In the genomic region with DNA sequence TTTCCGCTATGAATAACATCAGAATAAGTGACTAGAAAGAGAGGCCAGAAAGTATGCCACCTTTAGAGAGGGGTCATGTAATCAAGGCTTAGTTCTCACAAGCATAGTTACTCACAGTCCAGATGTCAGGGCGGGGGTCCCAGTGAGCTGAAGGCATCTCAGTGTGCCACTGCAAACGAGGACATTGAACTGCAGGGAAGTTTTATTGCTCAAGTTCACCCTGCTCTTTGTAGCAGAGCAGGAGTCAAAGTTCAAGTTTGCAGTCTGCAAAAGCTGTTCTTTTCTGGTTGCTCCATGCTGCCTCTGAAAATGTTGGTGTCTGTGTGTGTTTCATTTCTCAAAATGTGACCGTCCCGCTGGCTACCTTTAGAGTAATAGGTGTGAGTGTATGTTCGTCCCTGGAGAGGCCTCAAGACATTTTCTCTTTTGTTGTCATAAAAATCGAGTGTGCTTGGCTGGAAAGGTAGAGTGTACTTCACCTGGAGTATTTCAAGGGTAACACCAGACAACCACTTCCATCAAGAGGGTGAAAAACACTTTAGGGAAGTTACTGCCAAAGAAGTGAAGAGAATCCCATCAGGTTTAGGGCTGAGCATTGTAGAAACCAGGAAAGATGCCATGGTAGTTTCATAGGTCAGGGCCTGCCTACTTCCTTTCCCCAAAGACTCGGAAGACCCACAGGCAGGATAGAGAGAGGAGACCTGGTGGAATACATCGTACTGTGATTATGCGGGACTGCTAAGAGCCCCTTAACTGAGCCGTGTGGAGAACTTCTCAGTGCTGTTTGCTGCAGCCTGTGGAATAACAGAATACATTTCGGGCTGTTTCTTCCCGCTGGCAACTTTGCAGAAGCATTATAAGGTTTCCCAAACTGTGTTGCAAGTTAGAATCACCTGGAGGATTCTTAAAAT, we compare ENCODE assay signal across 1 cellular context.
TF ChIP-seq lines count a peak whose summit lies in the region.

No MANE protein-coding gene starts in this region.

TF ChIP-seq in liver, 16 proteins besides CTCF, POLR2A, EP300 and RAD21:
- TF ChIP-seq RXRA (IDR thresholded peaks at IDR 0.05) (peak; percentile 95 to 98), FOXA2 (IDR thresholded peaks at IDR 0.05) (no peak), GABPA (IDR thresholded peaks at IDR 0.05 in 1 of 2, conservative IDR thresholded peaks at IDR 0.05 in 1 of 2) (no peak), FOXA1 (IDR thresholded peaks at IDR 0.05) (no peak), JUND (IDR thresholded peaks at IDR 0.05) (peak in 1 of 2 donors; percentile 67), YY1 (IDR thresholded peaks at IDR 0.05) (peak; percentile 69), EGR1 (IDR thresholded peaks at IDR 0.05; ENCODE audit: low read depth in 2 of 2) (no peak), HNF4A (conservative IDR thresholded peaks at IDR 0.05) (peak; percentile 98), TAF1 (conservative IDR thresholded peaks at IDR 0.05) (no peak), SP1 (IDR thresholded peaks at IDR 0.05) (peak; percentile 90), NR2F2 (IDR thresholded peaks at IDR 0.05) (peak; percentile 84), HNF4G (IDR thresholded peaks at IDR 0.05) (peak; percentile 94)
- TF ChIP-seq, protein P1, sequence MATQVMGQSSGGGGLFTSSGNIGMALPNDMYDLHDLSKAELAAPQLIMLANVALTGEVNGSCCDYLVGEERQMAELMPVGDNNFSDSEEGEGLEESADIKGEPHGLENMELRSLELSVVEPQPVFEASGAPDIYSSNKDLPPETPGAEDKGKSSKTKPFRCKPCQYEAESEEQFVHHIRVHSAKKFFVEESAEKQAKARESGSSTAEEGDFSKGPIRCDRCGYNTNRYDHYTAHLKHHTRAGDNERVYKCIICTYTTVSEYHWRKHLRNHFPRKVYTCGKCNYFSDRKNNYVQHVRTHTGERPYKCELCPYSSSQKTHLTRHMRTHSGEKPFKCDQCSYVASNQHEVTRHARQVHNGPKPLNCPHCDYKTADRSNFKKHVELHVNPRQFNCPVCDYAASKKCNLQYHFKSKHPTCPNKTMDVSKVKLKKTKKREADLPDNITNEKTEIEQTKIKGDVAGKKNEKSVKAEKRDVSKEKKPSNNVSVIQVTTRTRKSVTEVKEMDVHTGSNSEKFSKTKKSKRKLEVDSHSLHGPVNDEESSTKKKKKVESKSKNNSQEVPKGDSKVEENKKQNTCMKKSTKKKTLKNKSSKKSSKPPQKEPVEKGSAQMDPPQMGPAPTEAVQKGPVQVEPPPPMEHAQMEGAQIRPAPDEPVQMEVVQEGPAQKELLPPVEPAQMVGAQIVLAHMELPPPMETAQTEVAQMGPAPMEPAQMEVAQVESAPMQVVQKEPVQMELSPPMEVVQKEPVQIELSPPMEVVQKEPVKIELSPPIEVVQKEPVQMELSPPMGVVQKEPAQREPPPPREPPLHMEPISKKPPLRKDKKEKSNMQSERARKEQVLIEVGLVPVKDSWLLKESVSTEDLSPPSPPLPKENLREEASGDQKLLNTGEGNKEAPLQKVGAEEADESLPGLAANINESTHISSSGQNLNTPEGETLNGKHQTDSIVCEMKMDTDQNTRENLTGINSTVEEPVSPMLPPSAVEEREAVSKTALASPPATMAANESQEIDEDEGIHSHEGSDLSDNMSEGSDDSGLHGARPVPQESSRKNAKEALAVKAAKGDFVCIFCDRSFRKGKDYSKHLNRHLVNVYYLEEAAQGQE (IDR thresholded peaks at IDR 0.05) = peak; percentile 53
- TF ChIP-seq, protein P2, sequence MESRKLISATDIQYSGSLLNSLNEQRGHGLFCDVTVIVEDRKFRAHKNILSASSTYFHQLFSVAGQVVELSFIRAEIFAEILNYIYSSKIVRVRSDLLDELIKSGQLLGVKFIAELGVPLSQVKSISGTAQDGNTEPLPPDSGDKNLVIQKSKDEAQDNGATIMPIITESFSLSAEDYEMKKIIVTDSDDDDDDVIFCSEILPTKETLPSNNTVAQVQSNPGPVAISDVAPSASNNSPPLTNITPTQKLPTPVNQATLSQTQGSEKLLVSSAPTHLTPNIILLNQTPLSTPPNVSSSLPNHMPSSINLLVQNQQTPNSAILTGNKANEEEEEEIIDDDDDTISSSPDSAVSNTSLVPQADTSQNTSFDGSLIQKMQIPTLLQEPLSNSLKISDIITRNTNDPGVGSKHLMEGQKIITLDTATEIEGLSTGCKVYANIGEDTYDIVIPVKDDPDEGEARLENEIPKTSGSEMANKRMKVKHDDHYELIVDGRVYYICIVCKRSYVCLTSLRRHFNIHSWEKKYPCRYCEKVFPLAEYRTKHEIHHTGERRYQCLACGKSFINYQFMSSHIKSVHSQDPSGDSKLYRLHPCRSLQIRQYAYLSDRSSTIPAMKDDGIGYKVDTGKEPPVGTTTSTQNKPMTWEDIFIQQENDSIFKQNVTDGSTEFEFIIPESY (IDR thresholded peaks at IDR 0.05) = peak; percentile 41
- TF ChIP-seq, protein P3, sequence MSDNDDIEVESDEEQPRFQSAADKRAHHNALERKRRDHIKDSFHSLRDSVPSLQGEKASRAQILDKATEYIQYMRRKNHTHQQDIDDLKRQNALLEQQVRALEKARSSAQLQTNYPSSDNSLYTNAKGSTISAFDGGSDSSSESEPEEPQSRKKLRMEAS (IDR thresholded peaks at IDR 0.05) = peak; percentile 5
- TF ChIP-seq, protein P4, sequence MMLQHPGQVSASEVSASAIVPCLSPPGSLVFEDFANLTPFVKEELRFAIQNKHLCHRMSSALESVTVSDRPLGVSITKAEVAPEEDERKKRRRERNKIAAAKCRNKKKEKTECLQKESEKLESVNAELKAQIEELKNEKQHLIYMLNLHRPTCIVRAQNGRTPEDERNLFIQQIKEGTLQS (IDR thresholded peaks at IDR 0.05) = no peak
TF ChIP-seq in liver: peak in this region for 10.
